8 cellular contexts compared by ENCODE assay signal in genomic region chr16:86554599-86554916, GRCh38. TPM values are rescaled to one million over a fixed set of nuclear protein-coding genes. Genes with fewer than 3 reads are reported as not detected.
DNase-seq lines count a peak whose midpoint lies in the region; ATAC-seq and TF ChIP-seq lines count a peak whose summit lies in the region.

No MANE protein-coding gene starts in this region.

- peak overlapping the region; percentile 75 to 93 (median 90) for H3K4me3 ChIP-seq in mammary epithelial cell (replicated peaks in 1 of 3; ENCODE audit: insufficient read depth in 1 of 3, low read depth in 2 of 3, low read length in 3 of 3)
- peak overlapping the region; percentile 58 for H3K4me3 ChIP-seq in mesendoderm (ENCODE audit: low read length)

- peak overlapping the region; percentile 95 for H4K8ac ChIP-seq in mesendoderm (ENCODE audit: low read depth, low read length)

- H2BK120ac ChIP-seq in mesendoderm (ENCODE audit: low read depth, low read length) = no peak overlapping the region

- H3K18ac ChIP-seq in mesendoderm (ENCODE audit: low read length) = peak overlapping the region; percentile 45

- H3K9ac ChIP-seq in mammary epithelial cell (ENCODE audit: insufficient read depth, low read length) (peak overlapping the region; percentile 88), mesendoderm (ENCODE audit: low read length) (peak overlapping the region; percentile 73)

- H3K4me2 ChIP-seq in mammary epithelial cell (ENCODE audit: insufficient read depth, low read depth, low read length) (peak overlapping the region; percentile 89), mesendoderm (ENCODE audit: low read length) (peak overlapping the region; percentile 93)

- peak overlapping the region; percentile 98 for H2AFZ ChIP-seq in mammary epithelial cell (ENCODE audit: low read depth, low read length)

- WGBS in mammary epithelial cell (ENCODE audit: low coverage, missing lambda C conversion rate) = 11% methylated on average over 10 of the region's 10 CpGs
- WGBS in mesendoderm (ENCODE audit: extremely low coverage, insufficient coverage, low lambda C conversion rate) = no CpG with 5 or more reads among the region's 10 CpGs

- H2BK15ac ChIP-seq in mesendoderm (replicated peaks; ENCODE audit: low read depth) = no peak overlapping the region

- peaks cover 14% of the 10 kb centered on the region for H3K4me1 ChIP-seq in mammary epithelial cell (ENCODE audit: insufficient read depth, low read length)
- no peaks in the 10 kb centered on the region for H3K4me1 ChIP-seq in mesendoderm (ENCODE audit: control insufficient read depth, low read depth, low read length)

- TSS peak; percentile 37 for BruUV-seq in mammary epithelial cell (replicated peaks; lab: Mats Ljungman, UMichigan)

- CTCF ChIA-PET in mammary epithelial cell (lab: Charles Lee; ENCODE audit: low non-redundant PET) = no interaction called here

- dilution Hi-C loops in mammary epithelial cell (cut with HindIII; ENCODE audit: low sequenced_read_pairs) = loop anchor here (10.0 kb wide), 1 partner anchor 830 kb away; the partner anchor contains the start of gene FBXO31

- no peak overlapping the region for H2BK5ac ChIP-seq in mesendoderm (ENCODE audit: low read length)

- H4K5ac ChIP-seq in mesendoderm (ENCODE audit: low read length) = no peak overlapping the region

- H3K56ac ChIP-seq in mesendoderm (ENCODE audit: low read length) = peak overlapping the region; percentile 85

- H3K23ac ChIP-seq in mesendoderm (ENCODE audit: low read length) = no peak overlapping the region

- H3K27me3 ChIP-seq in mammary epithelial cell (ENCODE audit: insufficient read depth, low read length) (no peaks in the 10 kb centered on the region), mesendoderm (ENCODE audit: insufficient read depth, low read length, poor library complexity) (no peaks in the 10 kb centered on the region)

- peaks cover 6% of the 10 kb centered on the region for H3K36me3 ChIP-seq in mammary epithelial cell (ENCODE audit: insufficient read depth, low read length)
- no peaks in the 10 kb centered on the region for H3K36me3 ChIP-seq in mesendoderm (ENCODE audit: control insufficient read depth, insufficient read depth, low read length)

- in situ Hi-C loops in mammary epithelial cell (cut with MboI; ENCODE audit: low sequenced_read_pairs in 2 of 2) = loop anchor here in 1 of 2 donors (25.0 kb wide), 1 partner anchor 833 kb away; the partner anchor contains the start of genes FBXO31 and MAP1LC3B

- H4K20me1 ChIP-seq in mammary epithelial cell (ENCODE audit: insufficient read depth, low read length) = no peaks in the 10 kb centered on the region

- H2AK5ac ChIP-seq in mesendoderm (ENCODE audit: low read length) = no peak overlapping the region

- H3K9me3 ChIP-seq in mammary epithelial cell (replicated peaks; ENCODE audit: insufficient read depth, low read length) = no peaks in the 10 kb centered on the region

- H3K4ac ChIP-seq in mesendoderm (ENCODE audit: low read depth, low read length) = peak overlapping the region; percentile 61

- peaks cover 2% of the 10 kb centered on the region for H3K79me1 ChIP-seq in mesendoderm (ENCODE audit: low read length)

- peak overlapping the region; percentile 51 for H3K27ac ChIP-seq in 22Rv1
- H3K27ac ChIP-seq in mammary epithelial cell (ENCODE audit: insufficient read depth, low read depth, low read length) = peak overlapping the region; percentile 81
- H3K27ac ChIP-seq in mesendoderm (ENCODE audit: low read depth, low read length) = peak overlapping the region; percentile 6

- DNase-seq in mammary epithelial cell = no peak
- DNase-seq in mesendoderm = peak; percentile 34
- DNase-seq in NCI-H2171 treated with DMSO at 0.1 percent for 48 hours (lab: John Stamatoyannopoulos, UW) = no peak
- DNase-seq in LoVo (ENCODE audit: low spot score) = no peak
- no peak for DNase-seq in T-helper 9 cell
- DNase-seq in stimulated activated CD4-positive, alpha-beta T cell treated with anti-CD3 and anti-CD28 coated beads, Interleukin-2, amount 100 ng/mL, for 48 hours = no peak

- H3K79me2 ChIP-seq in mammary epithelial cell (ENCODE audit: insufficient read depth, low read length) (peaks cover 23% of the 10 kb centered on the region), mesendoderm (ENCODE audit: control insufficient read depth, insufficient read depth, low read length) (no peaks in the 10 kb centered on the region)

- intact Hi-C loops in mammary epithelial cell (cut with micrococcal nuclease) = no loop called here

- no peak for TF ChIP-seq CTCF in 22Rv1 (IDR thresholded peaks at IDR 0.05)
- no peak for TF ChIP-seq CTCF in mammary epithelial cell (conservative IDR thresholded peaks at IDR 0.05 in 1 of 2, IDR thresholded peaks at IDR 0.05 in 1 of 2; ENCODE audit: extremely low read depth in 1 of 2, insufficient read depth in 1 of 2, low read depth in 1 of 2, low read length in 2 of 2)

- ATAC-seq in HG03097 (IDR thresholded peaks at IDR 0.05; ENCODE audit: low FRiP score, unreplicated experiment) = peak; percentile 3

RNA-seq across cellular contexts. Expression of gene MTHFSD, which starts 0.5 kb away (rescaled TPM):
- 10 to 100 TPM; 17.3 to 25.4 TPM for total RNA-seq in mammary epithelial cell
- polyA plus RNA-seq in mammary epithelial cell = 11.3 TPM
- polyA minus RNA-seq in mammary epithelial cell = 1.4 TPM
- polyA plus RNA-seq in mesendoderm (2013, experiment 1 of 2) = 5.5 TPM
- 6.0 TPM for polyA plus RNA-seq in mesendoderm (2013, experiment 2 of 2)

RNA-seq across cellular contexts. Expression of gene FOXC2, which starts 12.1 kb away (rescaled TPM):
- total RNA-seq in mammary epithelial cell = 10 to 100 TPM in 1 of 2 donors, 1 to 10 TPM in 1; 1.3 to 13.3 TPM
- 1.3 TPM for polyA plus RNA-seq in mammary epithelial cell
- 0.98 TPM for polyA minus RNA-seq in mammary epithelial cell
- polyA plus RNA-seq in mesendoderm (2013, experiment 1 of 2) = 1.7 TPM
- polyA plus RNA-seq in mesendoderm (2013, experiment 2 of 2) = 1.7 TPM

RNA-seq across cellular contexts. Expression of gene FOXL1, which starts 23.8 kb away (rescaled TPM):
- 1 to 10 TPM; 2.2 to 8.0 TPM for total RNA-seq in mammary epithelial cell
- 1.2 TPM for polyA plus RNA-seq in mammary epithelial cell
- 0.47 TPM for polyA minus RNA-seq in mammary epithelial cell
- polyA plus RNA-seq in mesendoderm (2013, experiment 1 of 2) = 0.27 TPM
- 0.35 TPM for polyA plus RNA-seq in mesendoderm (2013, experiment 2 of 2)

RNA-seq across cellular contexts. Expression of gene FOXF1, which starts 44.2 kb away (rescaled TPM):
- not detected for total RNA-seq in mammary epithelial cell
- polyA plus RNA-seq in mammary epithelial cell = not detected
- not detected for polyA minus RNA-seq in mammary epithelial cell
- polyA plus RNA-seq in mesendoderm (2013, experiment 1 of 2) = 0.07 TPM
- polyA plus RNA-seq in mesendoderm (2013, experiment 2 of 2) = 0.03 TPM

Comparison
In these comparisons a context has a peak if more than half of its experiments do, and no peak if none do; other contexts are left out.
1. H3K27ac ChIP-seq: peak in every context shown above with its lines; median percentile 81 in mammary epithelial cell; 51 in 22Rv1; 6 in mesendoderm.